Comparison of ENCODE assay signal across 8 cellular contexts in genomic region chr3:15108082-15108545, GRCh38. TPM values are rescaled to one million over a fixed set of nuclear protein-coding genes. Genes with fewer than 3 reads are reported as not detected.
A peak's percentile ranks its signal among the peaks of the same experiment; 100 is the strongest.
DNase-seq lines count a peak whose midpoint lies in the region; ATAC-seq, FAIRE-seq and TF ChIP-seq lines count a peak whose summit lies in the region.

No MANE protein-coding gene starts in this region.

- H3K4me3 ChIP-seq in AG10803 (ENCODE audit: low read length) = no peak overlapping the region; the same call in 1 of the 2 replicates
- H3K4me3 ChIP-seq in thoracic aorta = no peak overlapping the region

- H3K4me3 Mint-ChIP-seq in activated T-helper 17 cell treated with anti-CD3 and anti-CD28 coated beads, Interleukin-2, amount 50 U/mL, for 72 hours = no peak overlapping the region
- H3K4me3 Mint-ChIP-seq in osteocyte (ENCODE audit: unreplicated experiment) = no peak overlapping the region

- H3K27ac Mint-ChIP-seq in activated T-helper 17 cell treated with anti-CD3 and anti-CD28 coated beads, Interleukin-2, amount 50 U/mL, for 72 hours = no peak overlapping the region
- H3K27ac Mint-ChIP-seq in osteocyte (ENCODE audit: unreplicated experiment) = no peak overlapping the region

- H3K27ac ChIP-seq in thoracic aorta = no peak overlapping the region

- H3K4me1 Mint-ChIP-seq in activated T-helper 17 cell treated with anti-CD3 and anti-CD28 coated beads, Interleukin-2, amount 50 U/mL, for 72 hours = no peaks in the 10 kb centered on the region
- H3K4me1 Mint-ChIP-seq in osteocyte (ENCODE audit: unreplicated experiment) = no peaks in the 10 kb centered on the region

- peak; percentile 89 for TF ChIP-seq CTCF in AG10803 (conservative IDR thresholded peaks at IDR 0.05; ENCODE audit: low read length)
- TF ChIP-seq CTCF in osteocyte (IDR thresholded peaks at IDR 0.05) = peak; percentile 90
- peak; percentile 90 for TF ChIP-seq CTCF in thoracic aorta (IDR thresholded peaks at IDR 0.05)

- peaks cover 7% of the 10 kb centered on the region for H3K27me3 Mint-ChIP-seq in activated T-helper 17 cell treated with anti-CD3 and anti-CD28 coated beads, Interleukin-2, amount 50 U/mL, for 72 hours
- H3K27me3 Mint-ChIP-seq in osteocyte (ENCODE audit: unreplicated experiment) = peaks cover 24% of the 10 kb centered on the region

- no peak for FAIRE-seq in HTR-8/SVneo (lab: Jason Lieb, UNC)
- no peak for FAIRE-seq in frontal cortex (lab: Jason Lieb, UNC)

- H3K9me3 Mint-ChIP-seq in activated T-helper 17 cell treated with anti-CD3 and anti-CD28 coated beads, Interleukin-2, amount 50 U/mL, for 72 hours = no peaks in the 10 kb centered on the region
- no peaks in the 10 kb centered on the region for H3K9me3 Mint-ChIP-seq in osteocyte (ENCODE audit: unreplicated experiment)

- H3K4me1 ChIP-seq in thoracic aorta (ENCODE audit: control insufficient read depth in 1 of 2, low read depth in 2 of 2) = peaks cover 0 to 1% of the 10 kb centered on the region in 2 donors

- peak; percentile 79 for ATAC-seq in GM19023 (IDR thresholded peaks at IDR 0.05; ENCODE audit: unreplicated experiment)
- ATAC-seq in activated T-helper 17 cell treated with anti-CD3 and anti-CD28 coated beads, Interleukin-2, amount 50 U/mL, for 72 hours (replicated peaks) = peak; percentile 87
- peak; percentile 61 for ATAC-seq in thoracic aorta (ENCODE audit: insufficient number of reproducible peaks, low FRiP score, low read depth)

- no peaks in the 10 kb centered on the region for H3K36me3 ChIP-seq in thoracic aorta

- no peaks in the 10 kb centered on the region for H3K36me3 Mint-ChIP-seq in activated T-helper 17 cell treated with anti-CD3 and anti-CD28 coated beads, Interleukin-2, amount 50 U/mL, for 72 hours (ENCODE audit: low read depth)
- no peaks in the 10 kb centered on the region for H3K36me3 Mint-ChIP-seq in osteocyte (ENCODE audit: unreplicated experiment)

- H3K27me3 ChIP-seq in thoracic aorta (replicated peaks; ENCODE audit: insufficient read depth) = no peaks in the 10 kb centered on the region

- H3K9me3 ChIP-seq in thoracic aorta = no peaks in the 10 kb centered on the region

- DNase-seq in AG10803 (ENCODE audit: low read depth) = peak; percentile 74
- peak; percentile 67 for DNase-seq in HTR-8/SVneo (ENCODE audit: insufficient read length, low spot score)
- peak; percentile 73 for DNase-seq in RKO (ENCODE audit: low spot score)
- DNase-seq in frontal cortex (ENCODE audit: low spot score in 2 of 2) = peak; percentile 61 to 81
- peak; percentile 90 for DNase-seq in osteocyte (ENCODE audit: extremely low spot score, unreplicated experiment)
- DNase-seq in thoracic aorta (ENCODE audit: low spot score) = no peak

RNA-seq across cellular contexts. Expression of gene RBSN, which starts 9.2 kb away (rescaled TPM):
- total RNA-seq in activated T-helper 17 cell treated with anti-CD3 and anti-CD28 coated beads, Interleukin-2, amount 50 U/mL, for 72 hours = 10 to 100 TPM; 15.9 to 19.0 TPM
- total RNA-seq in frontal cortex = 71.7 TPM
- 28.6 and 29.8 TPM in 2 replicates for total RNA-seq in osteocyte
- total RNA-seq in thoracic aorta = 10 to 100 TPM; 40.8 to 47.8 TPM

RNA-seq across cellular contexts. Expression of gene MRPS25, which starts 43.0 kb away (rescaled TPM):
- 10 to 100 TPM; 43.7 to 80.5 TPM for total RNA-seq in activated T-helper 17 cell treated with anti-CD3 and anti-CD28 coated beads, Interleukin-2, amount 50 U/mL, for 72 hours
- total RNA-seq in frontal cortex (15.5 TPM), osteocyte (47.2 and 50.0 TPM in 2 replicates), thoracic aorta (10 to 100 TPM; 13.8 to 31.0 TPM)
